9 cellular contexts compared by ENCODE assay signal in genomic region chr1:99590578-99591209, GRCh38. TPM values are rescaled to one million over a fixed set of nuclear protein-coding genes. Genes with fewer than 3 reads are reported as not detected.
DNase-seq lines count a peak whose midpoint lies in the region; ATAC-seq, FAIRE-seq and TF ChIP-seq lines count a peak whose summit lies in the region.
"Had no signal": no experiment of that assay in that cellular context is flagged by ENCODE, and none has a peak within 500 bp of the region (broad histone marks: within the 10 kb centered on the region; RNA-seq: fewer than 3 reads in every experiment).

No MANE protein-coding gene starts in this region.

- H3K9ac ChIP-seq in endothelial cell of umbilical vein (replicated peaks; ENCODE audit: extremely low read depth, insufficient read depth, low read length): peak overlapping the region; percentile 84

- ATAC-seq in omental fat pad (ENCODE audit: low FRiP score): no peak

- H3K27me3 ChIP-seq in BJ (ENCODE audit: control insufficient read depth, insufficient read depth, low read length) (no peaks in the 10 kb centered on the region), endothelial cell of umbilical vein (ENCODE audit: control insufficient read depth in 2 of 2, insufficient read depth in 2 of 2, low read length in 2 of 2) (no peaks in the 10 kb centered on the region)

- peak overlapping the region; percentile 38 for H2AFZ ChIP-seq in endothelial cell of umbilical vein (ENCODE audit: low read depth, low read length)

- H3K4me1 ChIP-seq in endothelial cell of umbilical vein (ENCODE audit: control insufficient read depth, extremely low read depth, insufficient read depth, low read length): peaks cover 59% of the 10 kb centered on the region

- intact Hi-C loops in endothelial cell of umbilical vein (cut with micrococcal nuclease): loop anchor here (1.0 to 5.0 kb wide), 8 partner anchors 9 to 688 kb away; no protein-coding TSS in a partner anchor

- TF ChIP-seq CTCF in BJ (IDR thresholded peaks at IDR 0.05; ENCODE audit: insufficient read depth, low read depth, low read length) (no peak), endothelial cell of umbilical vein (IDR thresholded peaks at IDR 0.05; ENCODE audit: extremely low read depth in 1 of 2, insufficient read depth in 1 of 2, low read depth in 1 of 2, low read length in 2 of 2) (no peak), omental fat pad (IDR thresholded peaks at IDR 0.05) (no peak)

- BruUV-seq in endothelial cell of umbilical vein (replicated peaks; lab: Mats Ljungman, UMichigan): no TSS peak

- no peaks in the 10 kb centered on the region for H3K9me1 ChIP-seq in endothelial cell of umbilical vein (replicated peaks; ENCODE audit: control insufficient read depth, extremely low read depth, insufficient read depth, low read length)

- DNase-seq in BJ (ENCODE audit: low read depth) (peak; percentile 45), NCI-H69 (lab: John Stamatoyannopoulos, UW) (peak; percentile 2), endothelial cell of umbilical vein (ENCODE audit: low read depth, low spot score) (peak; percentile 99), middle frontal gyrus (ENCODE audit: extremely low spot score, low spot score) (peak; percentile 16), RPMI8226 (no peak), omental fat pad (ENCODE audit: low spot score) (no peak), cerebellum (ENCODE audit: low spot score) (no peak)
- DNase-seq in activated CD8-positive, alpha-beta memory T cell treated with anti-CD3 and anti-CD28 coated beads for 24 hours: no peak

- peak; percentile 61 for TF ChIP-seq POLR2A in endothelial cell of umbilical vein (IDR thresholded peaks at IDR 0.05; ENCODE audit: low read depth, low read length)

- peak; percentile 93 for FAIRE-seq in endothelial cell of umbilical vein (lab: Jason Lieb, UNC)

- H4K20me1 ChIP-seq in endothelial cell of umbilical vein (replicated peaks; ENCODE audit: control insufficient read depth, extremely low read depth, insufficient read depth, low read length): no peaks in the 10 kb centered on the region

- H3K4me3 ChIP-seq in BJ (ENCODE audit: low read depth, low read length) (no peak overlapping the region), endothelial cell of umbilical vein (replicated peaks in 1 of 3; ENCODE audit: insufficient read depth in 1 of 3, low read depth in 1 of 3, low read length in 3 of 3) (no peak overlapping the region)

- H3K36me3 ChIP-seq in BJ (ENCODE audit: control insufficient read depth, insufficient read depth, low read length) (no peaks in the 10 kb centered on the region), endothelial cell of umbilical vein (ENCODE audit: control insufficient read depth in 2 of 2, extremely low read depth in 1 of 2, insufficient read depth in 2 of 2, low read length in 2 of 2) (no peaks in the 10 kb centered on the region)

- no peaks in the 10 kb centered on the region for H3K9me3 ChIP-seq in endothelial cell of umbilical vein (replicated peaks; ENCODE audit: control insufficient read depth, insufficient read depth, low read length)

- peak overlapping the region; percentile 97 for H3K27ac ChIP-seq in endothelial cell of umbilical vein (ENCODE audit: insufficient read depth, low read depth, low read length)
- H3K27ac ChIP-seq: VCaP had no signal

- H3K4me2 ChIP-seq in endothelial cell of umbilical vein (ENCODE audit: insufficient read depth, low read length): peak overlapping the region; percentile 57

- dilution Hi-C loops in endothelial cell of umbilical vein (cut with MboI; ENCODE audit: extremely low pct_ligation_motif_present, low sequenced_read_pairs): no loop called here

- no peaks in the 10 kb centered on the region for H3K79me2 ChIP-seq in endothelial cell of umbilical vein (ENCODE audit: control insufficient read depth, insufficient read depth, low read length)

- POLR2A ChIA-PET in BJ (lab: Charles Lee): no interaction called here
- POLR2A ChIA-PET in endothelial cell of umbilical vein (lab: Charles Lee): interaction anchor here (1.0 to 1.1 kb wide), 3 partner anchors 9 to 60 kb away, joined by 3 to 5 read pairs (median 5); no protein-coding TSS in a partner anchor

- CTCF ChIA-PET in BJ (lab: Yijun Ruan, JAX): interaction anchor here (0.6 to 1.0 kb wide), 2 partner anchors 8 to 13 kb away, joined by 3 to 4 read pairs; no protein-coding TSS in a partner anchor
- CTCF ChIA-PET in endothelial cell of umbilical vein (lab: Charles Lee): interaction anchor here (0.7 to 1.2 kb wide), 15 partner anchors 9 to 410 kb away, joined by 3 to 11 read pairs (median 5); partner anchors contain the start of gene PALMD

TF ChIP-seq in endothelial cell of umbilical vein, 7 proteins besides CTCF, POLR2A, EP300 and RAD21:
- TF ChIP-seq JUN (IDR thresholded peaks at IDR 0.05; ENCODE audit: borderline replicate concordance, insufficient read depth, insufficient read length, low read depth) (peak; percentile 84), EZH2 (IDR thresholded peaks at IDR 0.05; ENCODE audit: borderline replicate concordance, low read depth, low read length, severe bottlenecking) (no peak), GATA2 (IDR thresholded peaks at IDR 0.05; ENCODE audit: insufficient read depth, insufficient read length, low read depth, low read length) (peak; percentile 68), FOS (IDR thresholded peaks at IDR 0.05; ENCODE audit: borderline replicate concordance, insufficient read depth, low read length) (peak; percentile 92), MAX (IDR thresholded peaks at IDR 0.05; ENCODE audit: insufficient read depth, insufficient read length) (no peak), POLR2AphosphoS5 (IDR thresholded peaks at IDR 0.05; ENCODE audit: insufficient read depth, low read depth, low read length) (peak; percentile 90), MYC (IDR thresholded peaks at IDR 0.05; ENCODE audit: low read depth, low read length) (no peak)

RNA-seq across cellular contexts. Expression of gene PALMD, which starts 55.2 kb away (rescaled TPM):
- polyA plus RNA-seq in BJ (2011; rRNA removed) (0.06 and 0.10 TPM in 2 replicates), endothelial cell of umbilical vein (40.2 and 52.6 TPM in 2 replicates)
- 0.05 TPM in 1 of 2 replicates, not detected in the other for polyA minus RNA-seq in BJ (2011; rRNA and poly(A)+ RNA removed)
- total RNA-seq in endothelial cell of umbilical vein (137 and 140 TPM in 2 replicates), omental fat pad (100 to 1,000 TPM in 3 of 4 donors, 10 to 100 TPM in 1; 86.2 to 235 (median 136) TPM), cerebellum (6.1 TPM)
- polyA plus RNA-seq in endothelial cell of umbilical vein (2011; cell fraction: cytosol; rRNA removed): 77.1 and 91.5 TPM in 2 replicates
- polyA plus RNA-seq in endothelial cell of umbilical vein (2011; cell fraction: nucleus; rRNA removed): 207 and 208 TPM in 2 replicates
- 134 and 174 TPM in 2 replicates for polyA plus RNA-seq in endothelial cell of umbilical vein (2012)
- 100 and 108 TPM in 2 replicates for polyA minus RNA-seq in endothelial cell of umbilical vein
- polyA minus RNA-seq in endothelial cell of umbilical vein (2011; cell fraction: cytosol; rRNA and poly(A)+ RNA removed): 1.3 TPM
- 278 and 328 TPM in 2 replicates for polyA minus RNA-seq in endothelial cell of umbilical vein (2011; cell fraction: nucleus; rRNA and poly(A)+ RNA removed)

Comparison
In these comparisons a context has a peak if more than half of its experiments do, and no peak if none do; other contexts are left out.
1. DNase-seq: peak in BJ (single experiment), NCI-H69 (single experiment), endothelial cell of umbilical vein (single experiment) and middle frontal gyrus (single experiment); none in activated CD8-positive, alpha-beta memory T cell treated with anti-CD3 and anti-CD28 coated beads for 24 hours (single experiment), RPMI8226 (single experiment), omental fat pad (single experiment) and cerebellum (single experiment).
2. RNA of gene PALMD, which starts 55.2 kb away (total RNA-seq): 86.2 to 235 TPM in omental fat pad and 137 to 140 TPM in endothelial cell of umbilical vein; 6.1 TPM in cerebellum (single experiment); every median in the first group is over 10 times any median in the second.